In the genomic region with DNA sequence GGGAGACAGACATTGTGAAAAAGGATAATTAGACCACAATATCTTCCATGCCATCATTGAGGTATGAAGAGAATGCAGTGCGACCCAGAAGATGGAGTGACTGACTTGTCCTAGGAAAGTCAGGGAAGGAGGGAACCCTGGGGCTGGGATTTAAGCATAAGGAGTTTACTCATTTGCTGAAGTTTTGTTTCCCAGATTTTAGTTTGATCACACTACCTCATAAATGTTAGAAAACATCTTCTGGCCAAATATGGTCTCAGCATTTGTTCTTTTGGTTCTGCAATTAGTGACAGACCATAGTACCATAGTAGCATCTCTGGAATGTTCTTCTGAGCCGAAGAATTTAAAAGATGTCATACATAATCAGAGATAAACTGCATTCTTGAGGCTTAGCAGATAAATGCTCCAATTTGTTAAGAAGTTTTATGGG, we compare ENCODE assay signal across 14 cellular contexts.
A peak's percentile ranks its signal among the peaks of the same experiment; 100 is the strongest.
DNase-seq lines count a peak whose midpoint lies in the region; ATAC-seq and TF ChIP-seq lines count a peak whose summit lies in the region.
"Had no signal": no experiment of that assay in that cellular context is flagged by ENCODE, and none has a peak within 500 bp of the region (broad histone marks: within the 10 kb centered on the region; RNA-seq: fewer than 3 reads in every experiment).

No MANE protein-coding gene starts in this region.

- H3K27me3 ChIP-seq in uterus = no peaks in the 10 kb centered on the region

- H3K4me1 ChIP-seq in uterus = peaks cover 13 to 14% of the 10 kb centered on the region in 2 donors

- no peaks in the 10 kb centered on the region for H3K9me3 ChIP-seq in uterus

- no peaks in the 10 kb centered on the region for H3K36me3 ChIP-seq in uterus

- intact Hi-C loops in uterus (cut with DNase I; ENCODE audit: low total_unique reads) = no loop called here

- TF ChIP-seq POLR2A in uterus (IDR thresholded peaks at IDR 0.05) = no peak

- no peak for ATAC-seq in GM21717 (IDR thresholded peaks at IDR 0.05; ENCODE audit: unreplicated experiment)
- ATAC-seq: CD8-positive, alpha-beta T cell had no signal

- no peak overlapping the region for H3K4me3 ChIP-seq in uterus

- H3K27ac ChIP-seq in uterus = peak overlapping the region; percentile 62 to 80

- no peak for TF ChIP-seq CTCF in uterus (IDR thresholded peaks at IDR 0.05)

- DNase-seq in GM04503 (ENCODE audit: low read depth) (peak; percentile 98), astrocyte of the hippocampus (ENCODE audit: low read depth, low spot score) (peak; percentile 59), iris pigment epithelial cell (ENCODE audit: low read depth) (peak; percentile 83), uterus (no peak), D341Med (ENCODE audit: low spot score) (no peak)
- no peak for DNase-seq in activated T-cell treated with anti-CD3 and anti-CD28 coated beads, Interleukin-2, amount 50 U/mL, for 48 hours
- DNase-seq: activated CD4-positive, alpha-beta T cell treated with anti-CD3 and anti-CD28 coated beads, Interleukin-2, amount 50 U/mL, for 48 hours; aorta; CD8-positive, alpha-beta T cell; GF-D8; NCI-H1092; NCI-H2227 treated with DMSO at 0.1 percent for 48 hours; substantia nigra had no signal

Comparison
In these comparisons a context has a peak if more than half of its experiments do, and no peak if none do; other contexts are left out.
1. DNase-seq: peak in GM04503 (single experiment), astrocyte of the hippocampus (single experiment) and iris pigment epithelial cell (single experiment); none in uterus (0 of 2), activated T-cell treated with anti-CD3 and anti-CD28 coated beads, Interleukin-2, amount 50 U/mL, for 48 hours (0 of 2) and D341Med (single experiment).